In genomic region chr19:44747739-44748425, GRCh38 we compare ENCODE assay signal across 8 cellular contexts. TPM values are rescaled to one million over a fixed set of nuclear protein-coding genes. Genes with fewer than 3 reads are reported as not detected.
DNase-seq lines count a peak whose midpoint lies in the region; FAIRE-seq and TF ChIP-seq lines count a peak whose summit lies in the region.

No MANE protein-coding gene starts in this region.

- H3K27ac ChIP-seq in SK-N-MC (peak overlapping the region; percentile 86; the same call in 1 of the 2 replicates), breast epithelium (peak overlapping the region; percentile 91 to 96), kidney (ENCODE audit: low read depth in 2 of 2, low read length in 2 of 2) (peak overlapping the region; percentile 95 to 96), spleen (peak overlapping the region; percentile 80 to 99 (median 97))

- TF ChIP-seq CTCF in breast epithelium (IDR thresholded peaks at IDR 0.05), result no peak
- TF ChIP-seq CTCF in kidney (IDR thresholded peaks at IDR 0.05; ENCODE audit: borderline replicate concordance, extremely low read depth, insufficient read depth), result no peak
- no peak for TF ChIP-seq CTCF in spleen (IDR thresholded peaks at IDR 0.05 in 8 of 11, conservative IDR thresholded peaks at IDR 0.05 in 3 of 11)

- H3K9ac ChIP-seq in SK-N-MC (ENCODE audit: insufficient read length), result peak overlapping the region; percentile 73
- H3K9ac ChIP-seq in kidney (ENCODE audit: low read length in 2 of 2), result peak overlapping the region; percentile 84 to 87

- H3K4me3 ChIP-seq in SK-N-MC, result peak overlapping the region; percentile 95
- H3K4me3 ChIP-seq in breast epithelium, result peak overlapping the region; percentile 76 to 95 (median 76)
- H3K4me3 ChIP-seq in kidney (ENCODE audit: low read length in 2 of 2), result peak overlapping the region; percentile 71 to 88
- H3K4me3 ChIP-seq in spleen, result peak overlapping the region; percentile 54 to 85 (median 70)

- no peak for TF ChIP-seq POLR2A in breast epithelium (IDR thresholded peaks at IDR 0.05)
- TF ChIP-seq POLR2A in spleen (IDR thresholded peaks at IDR 0.05), result no peak

- no peak for FAIRE-seq in kidney (lab: Jason Lieb, UNC)
- FAIRE-seq in frontal cortex (lab: Jason Lieb, UNC), result no peak

- H3K4me1 ChIP-seq in breast epithelium, result peaks cover 13 to 19% of the 10 kb centered on the region in 2 donors
- peaks cover 22 to 36% of the 10 kb centered on the region in 2 donors for H3K4me1 ChIP-seq in kidney (ENCODE audit: control insufficient read depth in 1 of 2, insufficient read depth in 1 of 2, low read depth in 1 of 2, low read length in 2 of 2)
- peaks cover 62 to 95% (median 84%) of the 10 kb centered on the region in 6 donors for H3K4me1 ChIP-seq in spleen

- intact Hi-C loops in breast epithelium (cut with DNase I; ENCODE audit: low total_unique reads) (no loop called here), kidney (cut with DNase I) (no loop called here), spleen (cut with DNase I; ENCODE audit: low total_unique reads) (no loop called here)

- 0 to 1% (median 1%) methylated on average over 21 to 26 of the region's 26 CpGs for WGBS in spleen, 5 donors

- no peaks in the 10 kb centered on the region; the same call in 1 of the 2 replicates for H3K36me3 ChIP-seq in SK-N-MC (ENCODE audit: insufficient read depth, low read length)
- no peaks in the 10 kb centered on the region for H3K36me3 ChIP-seq in breast epithelium
- H3K36me3 ChIP-seq in kidney (ENCODE audit: control insufficient read depth in 1 of 2, insufficient read depth in 2 of 2, low read length in 2 of 2), result peaks cover 6 to 9% of the 10 kb centered on the region in 2 donors
- peaks cover 0 to 32% (median 24%) of the 10 kb centered on the region in 6 donors for H3K36me3 ChIP-seq in spleen

- H3K27me3 ChIP-seq in breast epithelium, result no peaks in the 10 kb centered on the region
- H3K27me3 ChIP-seq in spleen (replicated peaks in 1 of 7), result no peaks in the 10 kb centered on the region

- no peaks in the 10 kb centered on the region for H3K9me3 ChIP-seq in SK-N-MC (ENCODE audit: low read depth, low read length)
- H3K9me3 ChIP-seq in breast epithelium, result no peaks in the 10 kb centered on the region
- no peaks in the 10 kb centered on the region for H3K9me3 ChIP-seq in kidney (ENCODE audit: control insufficient read depth in 1 of 2, low read length in 2 of 2)
- H3K9me3 ChIP-seq in spleen, result no peaks in the 10 kb centered on the region

- peak; percentile 55 for DNase-seq in NCI-H82 (lab: John Stamatoyannopoulos, UW)
- DNase-seq in NCI-H82 treated with DMSO at 0.1 percent for 48 hours (lab: John Stamatoyannopoulos, UW; ENCODE audit: unreplicated experiment), result no peak
- DNase-seq in HT-29 (ENCODE audit: low spot score), result peak; percentile 91
- DNase-seq in SK-N-MC (ENCODE audit: low read depth, low spot score), result no peak
- peak in 1 of 2 donors; percentile 58 for DNase-seq in breast epithelium (ENCODE audit: low spot score in 2 of 2)
- DNase-seq in kidney, result peak; percentile 93
- DNase-seq in spleen, result peak; percentile 91
- DNase-seq in frontal cortex (ENCODE audit: low spot score in 2 of 2), result no peak

RNA-seq across cellular contexts. Expression of gene BCL3, which starts 0.6 kb away (rescaled TPM):
- 39.1 and 50.6 TPM in 2 replicates for total RNA-seq in HT-29 (2014; rRNA removed; shearing (Covaris generic))
- total RNA-seq in breast epithelium (10 to 100 TPM in 2 of 3 donors, 1 to 10 TPM in 1; 4.3 to 37.6 (median 34.4) TPM), kidney (86.8 TPM), spleen (100 to 1,000 TPM in 4 of 7 donors, 10 to 100 TPM in 3; 64.3 to 229 (median 145) TPM), frontal cortex (0.41 TPM)
- polyA plus RNA-seq in kidney (ENCODE audit: insufficient read depth, low read depth, low replicate concordance) (23.2 TPM), spleen (10 to 100 TPM; 26.5 to 56.7 (median 37.7) TPM)

RNA-seq across cellular contexts. Expression of gene CBLC, which starts 29.8 kb away (rescaled TPM):
- total RNA-seq in HT-29 (2014; rRNA removed; shearing (Covaris generic)), result 79.7 and 93.2 TPM in 2 replicates
- total RNA-seq in breast epithelium (10 to 100 TPM in 2 of 3 donors, not detected in 1; 15.7 to 18.1 TPM), kidney (11.5 TPM), spleen (not detected), frontal cortex (not detected)
- polyA plus RNA-seq in kidney (ENCODE audit: insufficient read depth, low read depth, low replicate concordance) (8.2 TPM), spleen (not detected)

RNA-seq across cellular contexts. Expression of gene CEACAM16, which starts 48.9 kb away (rescaled TPM):
- total RNA-seq in HT-29 (2014; rRNA removed; shearing (Covaris generic)), result not detected in 2 replicates
- total RNA-seq in breast epithelium (not detected), kidney (not detected), spleen (not detected), frontal cortex (not detected)
- polyA plus RNA-seq in kidney (ENCODE audit: insufficient read depth, low read depth, low replicate concordance) (not detected), spleen (not detected)

Comparison
In these comparisons a context has a peak if more than half of its experiments do, and no peak if none do; other contexts are left out.
1. DNase-seq: peak in NCI-H82 (single experiment), HT-29 (single experiment), kidney (single experiment) and spleen (single experiment); none in NCI-H82 treated with DMSO at 0.1 percent for 48 hours (single experiment), SK-N-MC (single experiment) and frontal cortex (0 of 2).
2. Peak in every context shown above with its lines, with median percentiles within 50 percentile points of each other: H3K27ac ChIP-seq and H3K4me3 ChIP-seq.